ENCODE assay signal across 11 cellular contexts in genomic region chr6:135935951-135936601, GRCh38.
DNase-seq lines count a peak whose midpoint lies in the region; ATAC-seq, FAIRE-seq and TF ChIP-seq lines count a peak whose summit lies in the region.
"Had no signal": no experiment of that assay in that cellular context is flagged by ENCODE, and none has a peak within 500 bp of the region (broad histone marks: within the 10 kb centered on the region; RNA-seq: fewer than 3 reads in every experiment).

No MANE protein-coding gene starts in this region.

- no peaks in the 10 kb centered on the region for H3K27me3 Mint-ChIP-seq in activated naive CD4-positive, alpha-beta T cell treated with anti-CD3 and anti-CD28 coated beads for 36 hours (ENCODE audit: low read depth)
- H3K27me3 Mint-ChIP-seq: stimulated activated naive CD8-positive, alpha-beta T cell treated with anti-CD3 and anti-CD28 coated beads, Interleukin-15, amount 100 ng/mL, for 72 hours had no signal

- H3K27ac ChIP-seq in epithelial cell of prostate (peak overlapping the region; percentile 88), prostate gland (no peak overlapping the region), kidney (ENCODE audit: low read depth in 2 of 2, low read length in 2 of 2) (no peak overlapping the region)

- no peaks in the 10 kb centered on the region for H3K36me3 ChIP-seq in prostate gland
- no peaks in the 10 kb centered on the region for H3K36me3 ChIP-seq in kidney (ENCODE audit: control insufficient read depth in 1 of 2, insufficient read depth in 2 of 2, low read length in 2 of 2)

- DNase-seq in DMS53 (lab: John Stamatoyannopoulos, UW): peak; percentile 50
- peak; percentile 71 to 85 for DNase-seq in NCI-H446 (lab: John Stamatoyannopoulos, UW)
- peak; percentile 26 for DNase-seq in epithelial cell of prostate (ENCODE audit: low read depth, low spot score)
- peak; percentile 66 for DNase-seq in prostate gland (ENCODE audit: low spot score)
- no peak for DNase-seq in activated naive CD4-positive, alpha-beta T cell treated with anti-CD3 and anti-CD28 coated beads for 36 hours
- DNase-seq in kidney: no peak
- DNase-seq in GM20000 (ENCODE audit: low spot score): no peak
- DNase-seq: KBM-7; stimulated activated naive CD8-positive, alpha-beta T cell treated with anti-CD3 and anti-CD28 coated beads, Interleukin-15, amount 100 ng/mL, for 72 hours had no signal

- TF ChIP-seq POLR2A in prostate gland (IDR thresholded peaks at IDR 0.05): no peak

- H3K4me3 Mint-ChIP-seq in activated naive CD4-positive, alpha-beta T cell treated with anti-CD3 and anti-CD28 coated beads for 36 hours: no peak overlapping the region
- H3K4me3 Mint-ChIP-seq: stimulated activated naive CD8-positive, alpha-beta T cell treated with anti-CD3 and anti-CD28 coated beads, Interleukin-15, amount 100 ng/mL, for 72 hours; T-helper 1 cell treated with Interleukin-12 subunit alpha and Interleukin-12 subunit beta and Interleukin-4 antibody, amounts not matched to agents 30 μg/mL and 1 μg/mL, for 36 hours had no signal

- no peak for FAIRE-seq in kidney (lab: Jason Lieb, UNC)

- H3K4me3 ChIP-seq in prostate gland (no peak overlapping the region), kidney (ENCODE audit: low read length in 2 of 2) (no peak overlapping the region)

- intact Hi-C loops in prostate gland (cut with DNase I): loop anchor here (5.0 to 10.0 kb wide), 2 partner anchors 84 to 401 kb away; partner anchors contain the start of gene PDE7B
- intact Hi-C loops in activated naive CD4-positive, alpha-beta T cell treated with anti-CD3 and anti-CD28 coated beads for 36 hours (cut with micrococcal nuclease): no loop called here
- intact Hi-C loops in kidney (cut with DNase I): no loop called here

- H3K9me3 ChIP-seq in prostate gland (no peaks in the 10 kb centered on the region), kidney (ENCODE audit: control insufficient read depth in 1 of 2, low read length in 2 of 2) (no peaks in the 10 kb centered on the region)

- H3K27ac Mint-ChIP-seq in activated naive CD4-positive, alpha-beta T cell treated with anti-CD3 and anti-CD28 coated beads for 36 hours: no peak overlapping the region
- H3K27ac Mint-ChIP-seq: stimulated activated naive CD8-positive, alpha-beta T cell treated with anti-CD3 and anti-CD28 coated beads, Interleukin-15, amount 100 ng/mL, for 72 hours; T-helper 1 cell treated with Interleukin-12 subunit alpha and Interleukin-12 subunit beta and Interleukin-4 antibody, amounts not matched to agents 30 μg/mL and 1 μg/mL, for 36 hours had no signal

- peaks cover 8% of the 10 kb centered on the region for H3K4me1 ChIP-seq in prostate gland (replicated peaks)
- H3K4me1 ChIP-seq in kidney (ENCODE audit: control insufficient read depth in 1 of 2, insufficient read depth in 1 of 2, low read depth in 1 of 2, low read length in 2 of 2): peaks cover 0 to 2% of the 10 kb centered on the region in 2 donors

- no peak for ATAC-seq in GM21619 (IDR thresholded peaks at IDR 0.05; ENCODE audit: unreplicated experiment)

- no peaks in the 10 kb centered on the region for H3K4me1 Mint-ChIP-seq in activated naive CD4-positive, alpha-beta T cell treated with anti-CD3 and anti-CD28 coated beads for 36 hours (ENCODE audit: low read depth)
- H3K4me1 Mint-ChIP-seq: stimulated activated naive CD8-positive, alpha-beta T cell treated with anti-CD3 and anti-CD28 coated beads, Interleukin-15, amount 100 ng/mL, for 72 hours had no signal

- no peaks in the 10 kb centered on the region for H3K36me3 Mint-ChIP-seq in activated naive CD4-positive, alpha-beta T cell treated with anti-CD3 and anti-CD28 coated beads for 36 hours (ENCODE audit: low read depth)

- no peaks in the 10 kb centered on the region for H3K27me3 ChIP-seq in prostate gland (replicated peaks; ENCODE audit: insufficient read depth)

- H3K9ac ChIP-seq in kidney (ENCODE audit: low read length in 2 of 2): no peak overlapping the region

- TF ChIP-seq CTCF in prostate gland (IDR thresholded peaks at IDR 0.05) (no peak), kidney (IDR thresholded peaks at IDR 0.05; ENCODE audit: borderline replicate concordance, extremely low read depth, insufficient read depth) (no peak), GM20000 (IDR thresholded peaks at IDR 0.05; ENCODE audit: extremely low read depth, missing control alignments) (no peak)

- 13% methylated on average over 8 of the region's 8 CpGs for WGBS in prostate gland

- CTCF ChIA-PET in activated naive CD4-positive, alpha-beta T cell treated with anti-CD3 and anti-CD28 coated beads for 36 hours (lab: Charles Lee): interaction anchor here (1.5 kb wide), 1 partner anchor 26 kb away, joined by 4 read pairs; no protein-coding TSS in a partner anchor

- H3K9me3 Mint-ChIP-seq in activated naive CD4-positive, alpha-beta T cell treated with anti-CD3 and anti-CD28 coated beads for 36 hours: no peaks in the 10 kb centered on the region
- H3K9me3 Mint-ChIP-seq: stimulated activated naive CD8-positive, alpha-beta T cell treated with anti-CD3 and anti-CD28 coated beads, Interleukin-15, amount 100 ng/mL, for 72 hours; T-helper 1 cell treated with Interleukin-12 subunit alpha and Interleukin-12 subunit beta and Interleukin-4 antibody, amounts not matched to agents 30 μg/mL and 1 μg/mL, for 36 hours had no signal

Comparison
In these comparisons a context has a peak if more than half of its experiments do, and no peak if none do; other contexts are left out.
1. DNase-seq: peak in DMS53 (single experiment), NCI-H446 (2 of 2), epithelial cell of prostate (single experiment) and prostate gland (single experiment); none in activated naive CD4-positive, alpha-beta T cell treated with anti-CD3 and anti-CD28 coated beads for 36 hours (single experiment), kidney (single experiment) and GM20000 (single experiment).